16 cellular contexts compared by ENCODE assay signal in the genomic region with DNA sequence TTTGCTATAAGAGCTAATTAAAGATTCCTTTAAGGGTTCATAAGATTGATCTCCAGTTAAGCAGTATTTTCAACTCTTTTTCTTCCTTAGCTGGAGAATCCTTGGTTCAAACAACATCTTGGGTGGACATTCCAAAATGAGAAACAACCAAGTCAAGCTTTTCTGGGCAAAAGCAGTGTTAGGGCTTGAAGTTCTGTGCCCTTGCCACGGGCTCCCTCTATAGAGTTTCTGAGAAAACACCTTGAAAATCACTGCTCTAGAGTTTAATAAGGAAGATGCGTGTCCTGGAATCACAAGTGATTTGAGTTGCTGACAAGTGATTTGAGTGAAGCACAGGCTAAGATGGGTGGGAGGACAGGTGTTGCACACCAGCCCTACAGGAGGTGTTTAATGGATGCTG.
A peak's percentile ranks its signal among the peaks of the same experiment; 100 is the strongest.
DNase-seq lines count a peak whose midpoint lies in the region; ATAC-seq and TF ChIP-seq lines count a peak whose summit lies in the region.
"Had no signal": no experiment of that assay in that cellular context is flagged by ENCODE, and none has a peak within 500 bp of the region (broad histone marks: within the 10 kb centered on the region; RNA-seq: fewer than 3 reads in every experiment).

No MANE protein-coding gene starts in this region.

- intact Hi-C loops in PC-3 (cut with micrococcal nuclease) = no loop called here

- no peaks in the 10 kb centered on the region for H3K4me1 ChIP-seq in PC-3 (ENCODE audit: insufficient read depth, low read length)
- H3K4me1 ChIP-seq: neural progenitor cell had no signal

- H3F3A ChIP-seq in PC-3 (ENCODE audit: low read length, unreplicated experiment) = no peaks in the 10 kb centered on the region

- no peaks in the 10 kb centered on the region for H3K36me3 ChIP-seq in PC-3 (ENCODE audit: low read depth, low read length)
- H3K36me3 ChIP-seq: neural progenitor cell had no signal

- BruUV-seq in PC-3 (replicated peaks; lab: Mats Ljungman, UMichigan) = no TSS peak

- ATAC-seq in PC-3 (no peak), HG02642 (IDR thresholded peaks at IDR 0.05; ENCODE audit: poor library complexity, unreplicated experiment) (no peak), HG03342 (IDR thresholded peaks at IDR 0.05; ENCODE audit: unreplicated experiment) (no peak)
- ATAC-seq: left lobe of liver had no signal

- no peaks in the 10 kb centered on the region for H4K20me1 ChIP-seq in PC-3 (ENCODE audit: low read length)

- H3K4me3 ChIP-seq in PC-3 (ENCODE audit: low read length) (no peak overlapping the region), fibroblast of the aortic adventitia (ENCODE audit: low read depth, low read length) (no peak overlapping the region)
- H3K4me3 ChIP-seq: coronary artery, neural progenitor cell had no signal

- H3K27ac ChIP-seq in PC-3 (ENCODE audit: low read length) = no peak overlapping the region
- H3K27ac ChIP-seq: C4-2B, neural progenitor cell had no signal

- H3K27me3 ChIP-seq in PC-3 (ENCODE audit: low read length) = peaks cover 79% of the 10 kb centered on the region
- H3K27me3 ChIP-seq: neural progenitor cell had no signal

- POLR2A ChIA-PET in PC-3 (lab: Charles Lee; ENCODE audit: unreplicated experiment) = no interaction called here

- no peak overlapping the region for H3K4me2 ChIP-seq in PC-3 (ENCODE audit: low read length)
- H3K4me2 ChIP-seq: neural progenitor cell had no signal

- DNase-seq in EH (ENCODE audit: low read depth) (peak; percentile 6), HT-29 (ENCODE audit: low spot score) (peak; percentile 21), PC-3 (peak; percentile 22), fibroblast of the aortic adventitia (ENCODE audit: low read depth) (peak; percentile 24), GOT3 (lab: John Stamatoyannopoulos, UW) (no peak)
- DNase-seq: activated CD4-positive, alpha-beta memory T cell treated with anti-CD3 and anti-CD28 coated beads for 36 hours; activated naive CD4-positive, alpha-beta T cell treated with anti-CD3 and anti-CD28 coated beads for 36 hours; activated T-cell treated with anti-CD3 and anti-CD28 coated beads, Interleukin-2, amount 50 U/mL, for 1 hour; DMS153; substantia nigra had no signal

- no peak overlapping the region for H2AFZ ChIP-seq in PC-3 (ENCODE audit: low read length)
- H2AFZ ChIP-seq: neural progenitor cell had no signal

- CTCF ChIA-PET in PC-3 (lab: Charles Lee) = no interaction called here

- H3K9me3 ChIP-seq in PC-3 (ENCODE audit: low read length) = no peaks in the 10 kb centered on the region

- no peak overlapping the region for H3K9ac ChIP-seq in PC-3 (ENCODE audit: low read length)
- H3K9ac ChIP-seq: neural progenitor cell had no signal

- TF ChIP-seq CTCF in PC-3 (conservative IDR thresholded peaks at IDR 0.05; ENCODE audit: low read depth, low read length) = peak; percentile 50
- TF ChIP-seq CTCF in fibroblast of the aortic adventitia (IDR thresholded peaks at IDR 0.05; ENCODE audit: insufficient read depth, low read length) = peak; percentile 23

- no peaks in the 10 kb centered on the region for H3K79me2 ChIP-seq in PC-3 (ENCODE audit: low read length)

- H3K9me2 ChIP-seq in PC-3 (replicated peaks; ENCODE audit: low read length) = no peaks in the 10 kb centered on the region
